In the genomic region with DNA sequence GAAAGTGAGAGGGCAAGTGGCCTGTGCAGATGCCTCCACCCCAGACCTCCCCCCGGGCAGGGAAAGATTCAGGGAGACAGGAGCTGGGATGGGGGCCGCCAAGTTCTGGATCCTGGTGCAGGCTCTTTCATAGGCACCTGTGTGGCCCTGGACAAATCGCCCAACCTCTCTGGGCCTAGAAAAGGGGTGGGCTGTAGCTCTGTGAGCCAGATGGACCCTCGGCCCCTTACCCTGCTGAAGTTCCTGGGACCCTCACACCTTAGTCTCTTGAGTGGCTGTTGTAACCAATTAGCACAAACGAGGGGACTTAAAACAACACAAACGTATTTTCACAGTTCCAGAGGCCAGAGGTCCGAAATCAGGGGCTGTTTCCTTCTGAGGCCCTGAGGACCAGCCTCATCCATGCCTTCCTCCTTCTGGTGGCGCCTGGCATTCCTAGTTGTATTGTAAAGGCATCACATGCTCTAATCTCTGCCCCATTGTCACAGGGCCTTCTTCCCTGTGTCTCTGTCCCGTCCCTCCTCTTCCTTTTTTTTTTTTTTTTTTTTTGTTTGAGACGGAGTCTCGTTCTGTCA, we compare ENCODE assay signal across 16 cellular contexts.
DNase-seq lines count a peak whose midpoint lies in the region; ATAC-seq and TF ChIP-seq lines count a peak whose summit lies in the region.
"Had no signal": no experiment of that assay in that cellular context is flagged by ENCODE, and none has a peak within 500 bp of the region (broad histone marks: within the 10 kb centered on the region; RNA-seq: fewer than 3 reads in every experiment).

No MANE protein-coding gene starts in this region.

- no peak for ATAC-seq in stimulated activated memory B cell treated with anti-CD40 and anti-IgM and Interleukin-4, amounts not matched to agents 10 μg/mL and 1 μg/mL and 100 μg/mL, for 72 hours
- ATAC-seq in GM21529 (IDR thresholded peaks at IDR 0.05; ENCODE audit: unreplicated experiment) = no peak
- ATAC-seq: activated T-cell treated with anti-CD3 and anti-CD28 coated beads, Interleukin-2, amount 50 U/mL, for 72 hours had no signal

- H4K20me1 ChIP-seq in OCI-LY7 (ENCODE audit: insufficient read depth, low read length) = no peaks in the 10 kb centered on the region

- intact Hi-C loops in OCI-LY7 (cut with micrococcal nuclease; ENCODE audit: unreplicated experiment) (loop anchor here (5.0 kb wide), 1 partner anchor 211 kb away; no protein-coding TSS in a partner anchor), esophagus muscularis mucosa (cut with DNase I) (no loop called here)

- no peaks in the 10 kb centered on the region for H3K9me3 Mint-ChIP-seq in activated naive CD4-positive, alpha-beta T cell treated with anti-CD3 and anti-CD28 coated beads, Interleukin-2, amount 10 ng/mL, durations not matched to agents 7 days and 5 days
- no peaks in the 10 kb centered on the region for H3K9me3 Mint-ChIP-seq in stimulated activated memory B cell treated with anti-CD40 and anti-IgM and Interleukin-4, amounts not matched to agents 10 μg/mL and 1 μg/mL and 100 μg/mL, for 72 hours
- H3K9me3 Mint-ChIP-seq in immature natural killer cell = no peaks in the 10 kb centered on the region
- H3K9me3 Mint-ChIP-seq: activated T-cell treated with anti-CD3 and anti-CD28 coated beads, Interleukin-2, amount 50 U/mL, for 72 hours; H9 had no signal

- POLR2A ChIA-PET in OCI-LY7 (lab: Charles Lee) = interaction anchor here (0.6 kb wide), 1 partner anchor 194 kb away, joined by 3 read pairs; no protein-coding TSS in a partner anchor

- H3K4me2 ChIP-seq in OCI-LY7 (ENCODE audit: low read length) = no peak overlapping the region; the same call in 1 of the 2 replicates

- TF ChIP-seq POLR2A in esophagus muscularis mucosa (IDR thresholded peaks at IDR 0.05; ENCODE audit: low read depth) = no peak

- WGBS in esophagus muscularis mucosa = 75% methylated on average over 10 of the region's 11 CpGs

- H3K79me2 ChIP-seq in OCI-LY7 (ENCODE audit: insufficient read depth, low read depth, low read length) = no peaks in the 10 kb centered on the region

- no peak for DNase-seq in activated naive CD4-positive, alpha-beta T cell treated with anti-CD3 and anti-CD28 coated beads, Interleukin-2, amount 10 ng/mL, durations not matched to agents 7 days and 5 days
- no peak for DNase-seq in activated naive CD4-positive, alpha-beta T cell (lab: John Stamatoyannopoulos, UW)
- DNase-seq in OCI-LY7 (ENCODE audit: low spot score) (no peak), esophagus muscularis mucosa (ENCODE audit: extremely low spot score) (no peak), NCI-H510A (lab: John Stamatoyannopoulos, UW) (no peak), immature natural killer cell (no peak)
- DNase-seq: activated T-cell treated with anti-CD3 and anti-CD28 coated beads, Interleukin-2, amount 50 U/mL, for 72 hours; AML-193; H9; NCI-H1092; NCI-H2227 treated with DMSO at 0.1 percent for 48 hours had no signal

- H3K27ac ChIP-seq in OCI-LY7 (ENCODE audit: low read depth, low read length, poor library complexity, severe bottlenecking) (peak overlapping the region; percentile 72), esophagus muscularis mucosa (replicated peaks in 1 of 4) (peak overlapping the region; percentile 40 to 81 (median 64))
- H3K27ac ChIP-seq: epithelial cell of prostate, pancreas had no signal

- H3K9me3 ChIP-seq in OCI-LY7 (ENCODE audit: low read length) (no peaks in the 10 kb centered on the region), esophagus muscularis mucosa (no peaks in the 10 kb centered on the region)
- H3K9me3 ChIP-seq: pancreas had no signal

- TF ChIP-seq CTCF in OCI-LY7 (conservative IDR thresholded peaks at IDR 0.05; ENCODE audit: low read length) = no peak
- TF ChIP-seq CTCF in esophagus muscularis mucosa (IDR thresholded peaks at IDR 0.05) = no peak

- no peak for TF ChIP-seq EP300 in esophagus muscularis mucosa (IDR thresholded peaks at IDR 0.05)

- H3K27ac Mint-ChIP-seq in activated naive CD4-positive, alpha-beta T cell treated with anti-CD3 and anti-CD28 coated beads, Interleukin-2, amount 10 ng/mL, durations not matched to agents 7 days and 5 days = peak overlapping the region; percentile 76
- peak overlapping the region; percentile 86 for H3K27ac Mint-ChIP-seq in stimulated activated memory B cell treated with anti-CD40 and anti-IgM and Interleukin-4, amounts not matched to agents 10 μg/mL and 1 μg/mL and 100 μg/mL, for 72 hours
- peak overlapping the region in 2 of 6 donors; percentile 30 to 45 for H3K27ac Mint-ChIP-seq in immature natural killer cell

- H3K9me2 ChIP-seq in OCI-LY7 (ENCODE audit: insufficient read depth, low read length) = no peaks in the 10 kb centered on the region

- no peak overlapping the region for H3K4me3 Mint-ChIP-seq in activated naive CD4-positive, alpha-beta T cell treated with anti-CD3 and anti-CD28 coated beads, Interleukin-2, amount 10 ng/mL, durations not matched to agents 7 days and 5 days
- H3K4me3 Mint-ChIP-seq in stimulated activated memory B cell treated with anti-CD40 and anti-IgM and Interleukin-4, amounts not matched to agents 10 μg/mL and 1 μg/mL and 100 μg/mL, for 72 hours = no peak overlapping the region
- H3K4me3 Mint-ChIP-seq in immature natural killer cell = no peak overlapping the region
- H3K4me3 Mint-ChIP-seq: activated T-cell treated with anti-CD3 and anti-CD28 coated beads, Interleukin-2, amount 50 U/mL, for 72 hours; H9 had no signal

- H3K4me1 Mint-ChIP-seq in activated naive CD4-positive, alpha-beta T cell treated with anti-CD3 and anti-CD28 coated beads, Interleukin-2, amount 10 ng/mL, durations not matched to agents 7 days and 5 days = peaks cover 30% of the 10 kb centered on the region
- peaks cover 55% of the 10 kb centered on the region for H3K4me1 Mint-ChIP-seq in stimulated activated memory B cell treated with anti-CD40 and anti-IgM and Interleukin-4, amounts not matched to agents 10 μg/mL and 1 μg/mL and 100 μg/mL, for 72 hours
- peaks cover 19% of the 10 kb centered on the region in 2 donors for H3K4me1 Mint-ChIP-seq in immature natural killer cell

- no peak overlapping the region for H2AFZ ChIP-seq in OCI-LY7 (ENCODE audit: low read length)

- H3K27me3 ChIP-seq in esophagus muscularis mucosa = no peaks in the 10 kb centered on the region
- H3K27me3 ChIP-seq: cardiac muscle cell, pancreas had no signal

- H3K36me3 Mint-ChIP-seq in activated naive CD4-positive, alpha-beta T cell treated with anti-CD3 and anti-CD28 coated beads, Interleukin-2, amount 10 ng/mL, durations not matched to agents 7 days and 5 days = peaks cover 42% of the 10 kb centered on the region
- peaks cover 58% of the 10 kb centered on the region for H3K36me3 Mint-ChIP-seq in stimulated activated memory B cell treated with anti-CD40 and anti-IgM and Interleukin-4, amounts not matched to agents 10 μg/mL and 1 μg/mL and 100 μg/mL, for 72 hours
- peaks cover 5 to 11% (median 8%) of the 10 kb centered on the region in 3 donors for H3K36me3 Mint-ChIP-seq in immature natural killer cell

- BruUV-seq in OCI-LY7 (replicated peaks; lab: Mats Ljungman, UMichigan) = no TSS peak

- no peaks in the 10 kb centered on the region for H3K27me3 Mint-ChIP-seq in activated naive CD4-positive, alpha-beta T cell treated with anti-CD3 and anti-CD28 coated beads, Interleukin-2, amount 10 ng/mL, durations not matched to agents 7 days and 5 days
- H3K27me3 Mint-ChIP-seq in stimulated activated memory B cell treated with anti-CD40 and anti-IgM and Interleukin-4, amounts not matched to agents 10 μg/mL and 1 μg/mL and 100 μg/mL, for 72 hours = no peaks in the 10 kb centered on the region
- peaks cover 2 to 10% (median 4%) of the 10 kb centered on the region in 3 donors for H3K27me3 Mint-ChIP-seq in immature natural killer cell (ENCODE audit: low read depth in 3 of 3)

- H3K4me1 ChIP-seq in OCI-LY7 (ENCODE audit: insufficient read depth, low read length, poor library complexity, severe bottlenecking) = peaks cover 53% of the 10 kb centered on the region
- H3K4me1 ChIP-seq in esophagus muscularis mucosa = peaks cover 26 to 46% (median 42%) of the 10 kb centered on the region in 4 donors
- H3K4me1 ChIP-seq: pancreas had no signal

- CTCF ChIA-PET in activated naive CD4-positive, alpha-beta T cell treated with anti-CD3 and anti-CD28 coated beads, Interleukin-2, amount 10 ng/mL, durations not matched to agents 7 days and 5 days (lab: Charles Lee) = interaction anchor here (1.3 to 7.3 kb wide), 4 partner anchors 60 to 162 kb away, joined by 5 to 119 read pairs (median 12); no protein-coding TSS in a partner anchor
- CTCF ChIA-PET in OCI-LY7 (lab: Charles Lee; ENCODE audit: unreplicated experiment) = interaction anchor here (1.3 kb wide), 1 partner anchor 64 kb away, joined by 6 read pairs; no protein-coding TSS in a partner anchor

- H3K4me3 ChIP-seq in OCI-LY7 (ENCODE audit: low read depth, low read length, poor library complexity, severe bottlenecking) = no peak overlapping the region
- no peak overlapping the region for H3K4me3 ChIP-seq in esophagus muscularis mucosa
- H3K4me3 ChIP-seq: cardiac muscle cell, pancreas had no signal

- peaks cover 99% of the 10 kb centered on the region for H3K36me3 ChIP-seq in OCI-LY7 (ENCODE audit: insufficient read depth, low read length)
- H3K36me3 ChIP-seq in esophagus muscularis mucosa = peaks cover 37 to 94% (median 84%) of the 10 kb centered on the region in 4 donors
